In the genomic region with DNA sequence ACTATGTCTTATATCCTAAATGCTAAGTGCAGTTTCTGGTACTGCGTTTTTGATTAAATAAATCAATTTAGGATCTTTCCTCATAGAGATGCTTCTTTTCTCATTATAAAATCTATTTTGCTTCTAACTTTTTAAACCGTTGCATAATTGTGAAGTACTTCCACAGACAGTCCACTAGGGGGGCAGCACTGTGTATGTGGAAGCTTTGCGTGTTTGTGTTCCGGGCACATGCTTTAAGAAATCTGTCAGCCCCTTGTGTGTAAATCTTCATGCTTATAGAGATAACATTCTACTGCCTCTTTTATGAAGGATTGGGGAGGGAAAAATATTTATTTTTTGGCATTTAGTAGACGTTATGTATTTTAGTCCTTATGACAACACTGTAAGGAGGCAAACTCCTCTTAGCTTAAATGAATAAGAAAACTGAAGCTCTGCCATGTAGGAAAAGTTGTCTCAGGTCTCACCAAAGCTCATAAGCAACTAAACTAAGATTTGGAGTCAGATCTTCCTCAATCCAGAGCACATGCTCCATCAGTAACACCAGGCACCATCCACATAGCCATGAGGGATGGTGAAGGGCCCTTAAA, we compare ENCODE assay signal across 9 cellular contexts.
A peak's percentile ranks its signal among the peaks of the same experiment; 100 is the strongest.
DNase-seq lines count a peak whose midpoint lies in the region; ATAC-seq and TF ChIP-seq lines count a peak whose summit lies in the region.
"Had no signal": no experiment of that assay in that cellular context is flagged by ENCODE, and none has a peak within 500 bp of the region (broad histone marks: within the 10 kb centered on the region; RNA-seq: fewer than 3 reads in every experiment).

No MANE protein-coding gene starts in this region.

- no TSS peak for BruUV-seq in A673 (replicated peaks; lab: Mats Ljungman, UMichigan)

- H3K27ac ChIP-seq in A673 (ENCODE audit: low read depth, low read length, poor library complexity, severe bottlenecking) = no peak overlapping the region
- H3K27ac ChIP-seq in vagina = no peak overlapping the region

- H3K4me3 ChIP-seq in A673 (ENCODE audit: low read depth, low read length, poor library complexity, severe bottlenecking) = no peak overlapping the region
- no peak overlapping the region for H3K4me3 ChIP-seq in vagina
- H3K4me3 ChIP-seq in MG63 = no peak overlapping the region

- peak; percentile 72 for ATAC-seq in GM18520 (IDR thresholded peaks at IDR 0.05; ENCODE audit: unreplicated experiment)
- peak; percentile 73 for ATAC-seq in HG03025 (IDR thresholded peaks at IDR 0.05; ENCODE audit: low FRiP score, unreplicated experiment)
- peak; percentile 55 to 58 for ATAC-seq in left cardiac atrium

- no peak for TF ChIP-seq POLR2A in vagina (IDR thresholded peaks at IDR 0.05)

- H3K9me3 ChIP-seq in A673 (ENCODE audit: low read depth, low read length, poor library complexity, severe bottlenecking) = no peaks in the 10 kb centered on the region
- H3K9me3 ChIP-seq in vagina = no peaks in the 10 kb centered on the region
- H3K9me3 ChIP-seq in MG63 = peaks cover 4% of the 10 kb centered on the region; the same call in 1 of the 2 replicates

- H3K27me3 ChIP-seq in A673 (replicated peaks; ENCODE audit: insufficient read depth, low read depth, low read length, poor library complexity) (no peaks in the 10 kb centered on the region), vagina (no peaks in the 10 kb centered on the region), MG63 (no peaks in the 10 kb centered on the region)

- CTCF ChIA-PET in A673 (lab: Charles Lee) = no interaction called here

- intact Hi-C loops in A673 (cut with micrococcal nuclease; ENCODE audit: unreplicated experiment) (loop anchor here (10.0 kb wide), 1 partner anchor 271 kb away; no protein-coding TSS in a partner anchor), left cardiac atrium (cut with DNase I) (no loop called here), vagina (cut with DNase I) (no loop called here)

- POLR2A ChIA-PET in A673 (lab: Charles Lee; ENCODE audit: low non-redundant PET) = interaction anchor here (0.6 kb wide), 1 partner anchor 56 kb away, joined by 3 read pairs; no protein-coding TSS in a partner anchor

- no peaks in the 10 kb centered on the region for H3K4me1 ChIP-seq in A673 (ENCODE audit: insufficient read depth, low read length, poor library complexity, severe bottlenecking)
- H3K4me1 ChIP-seq in vagina = no peaks in the 10 kb centered on the region

- DNase-seq in A673 (ENCODE audit: low spot score) (peak; percentile 61), RPMI8226 (peak; percentile 16), left cardiac atrium (no peak), vagina (ENCODE audit: extremely low spot score in 2 of 2) (no peak), MG63 (no peak)
- no peak for DNase-seq in activated naive CD4-positive, alpha-beta T cell treated with Interleukin-2 at 50 U/mL for 16 hours
- DNase-seq: activated naive CD8-positive, alpha-beta T cell treated with anti-CD3 and anti-CD28 coated beads, Interleukin-2, amount 10 ng/mL, durations not matched to agents 7 days and 5 days had no signal

- no peaks in the 10 kb centered on the region for H3K36me3 ChIP-seq in A673 (ENCODE audit: insufficient read depth, low read length, poor library complexity, severe bottlenecking)
- no peaks in the 10 kb centered on the region for H3K36me3 ChIP-seq in vagina
- no peaks in the 10 kb centered on the region; the same call in 1 of the 2 replicates for H3K36me3 ChIP-seq in MG63

- TF ChIP-seq CTCF in A673 (conservative IDR thresholded peaks at IDR 0.05; ENCODE audit: low read depth, low read length) = peak; percentile 90
- peak; percentile 14 to 71 (median 21) for TF ChIP-seq CTCF in vagina (IDR thresholded peaks at IDR 0.05)

Comparison
In these comparisons a context has a peak if more than half of its experiments do, and no peak if none do; other contexts are left out.
1. DNase-seq: peak in A673 (single experiment) and RPMI8226 (single experiment); none in left cardiac atrium (single experiment), vagina (0 of 2), activated naive CD4-positive, alpha-beta T cell treated with Interleukin-2 at 50 U/mL for 16 hours (single experiment) and MG63 (single experiment).
2. Peak in every context shown above with its lines, with median percentiles within 50 percentile points of each other: ATAC-seq.